ENCODE assay signal across 22 cellular contexts in the genomic region with DNA sequence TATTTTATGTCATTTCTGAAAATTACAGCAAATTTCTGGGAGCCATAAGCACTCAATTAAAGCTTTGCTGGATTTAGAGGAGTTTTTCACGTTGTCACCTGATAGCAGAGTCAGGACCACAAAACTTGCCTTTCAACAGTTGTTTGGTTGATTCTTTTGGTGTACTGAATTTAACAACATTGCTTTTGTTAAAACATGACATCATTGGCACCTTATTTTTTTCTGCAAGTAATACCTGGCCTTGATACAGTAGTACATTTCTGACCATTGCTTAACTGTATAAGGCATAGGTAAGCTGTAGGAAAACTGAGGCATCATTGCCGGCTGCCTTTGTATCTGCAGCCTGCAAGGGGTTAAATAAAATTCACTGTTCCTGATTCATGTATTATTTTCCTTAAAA. TPM values are rescaled to one million over a fixed set of nuclear protein-coding genes. Genes with fewer than 3 reads are reported as not detected.
DNase-seq lines count a peak whose midpoint lies in the region; ATAC-seq, FAIRE-seq and TF ChIP-seq lines count a peak whose summit lies in the region.
"Had no signal": no experiment of that assay in that cellular context is flagged by ENCODE, and none has a peak within 500 bp of the region (broad histone marks: within the 10 kb centered on the region; RNA-seq: fewer than 3 reads in every experiment).

No MANE protein-coding gene starts in this region.

- DNase-seq in HepG2 (ENCODE audit: low spot score), result no peak
- no peak for DNase-seq in right lobe of liver
- no peak for DNase-seq in GM12878 (ENCODE audit: low read depth, low spot score)
- no peak for DNase-seq in natural killer cell
- DNase-seq in DMS153 treated with DMSO at 0.1 percent for 48 hours (lab: John Stamatoyannopoulos, UW; ENCODE audit: unreplicated experiment), result no peak
- DNase-seq in HuH-7 (ENCODE audit: low spot score), result no peak
- DNase-seq in stimulated activated CD8-positive, alpha-beta memory T cell treated with anti-CD3 and anti-CD28 coated beads, Interleukin-4, amount 100 ng/mL, for 48 hours, result no peak
- DNase-seq: 8988T; Calu3; CD8-positive, alpha-beta T cell; DMS53; GM23248; HCEC 1CT; HFFc6 had no signal

- TF ChIP-seq CTCF in HepG2 (CRISPR knock-in tag; IDR thresholded peaks at IDR 0.05) (no peak), right lobe of liver (IDR thresholded peaks at IDR 0.05) (no peak), GM12878 (IDR thresholded peaks at IDR 0.05 in 2 of 3, conservative IDR thresholded peaks at IDR 0.05 in 1 of 3; ENCODE audit: control insufficient read depth in 2 of 3, extremely low read depth in 1 of 3, insufficient read depth in 1 of 3, low read depth in 3 of 3, low read length in 3 of 3) (no peak), natural killer cell (IDR thresholded peaks at IDR 0.05) (no peak)

- no TSS peak for BruUV-seq in HepG2 (replicated peaks; lab: Mats Ljungman, UMichigan)
- BruUV-seq in GM12878 (replicated peaks; lab: Mats Ljungman, UMichigan), result no TSS peak

- in situ Hi-C loops in HepG2 (cut with HindIII; ENCODE audit: extremely low pct_ligation_motif_present, low pct_unique_long_range_greater_than_20kb) (no loop called here), GM12878 (cut with MboI) (no loop called here)

- ATAC-seq in HepG2, result no peak
- no peak for ATAC-seq in right lobe of liver
- no peak for ATAC-seq in GM12878
- ATAC-seq in natural killer cell, result no peak
- ATAC-seq: CD8-positive, alpha-beta T cell had no signal

- H4K20me1 ChIP-seq in HepG2 (ENCODE audit: insufficient read depth, low read length) (no peaks in the 10 kb centered on the region), GM12878 (ENCODE audit: control insufficient read depth, insufficient read depth) (no peaks in the 10 kb centered on the region)

- H3K9me3 ChIP-seq in HepG2 (ENCODE audit: low read length) (no peaks in the 10 kb centered on the region), right lobe of liver (no peaks in the 10 kb centered on the region), GM12878 (replicated peaks; ENCODE audit: control insufficient read depth, insufficient read depth, low read length) (no peaks in the 10 kb centered on the region)
- H3K9me3 ChIP-seq: BLaER1 had no signal

- H3K27me3 Mint-ChIP-seq in natural killer cell (ENCODE audit: low read depth in 2 of 2), result no peaks in the 10 kb centered on the region

- peaks cover 67 to 72% of the 10 kb centered on the region in 2 donors for H3K4me1 Mint-ChIP-seq in natural killer cell

- CTCF ChIA-PET in HepG2 (lab: Yijun Ruan, JAX; ENCODE audit: low intra/inter-chr PET ratio, low total read pairs), result no interaction called here
- CTCF ChIA-PET in GM12878 (lab: Yijun Ruan, JAX), result interaction anchor here (1.1 to 2.8 kb wide), 5 partner anchors 10 to 1137 kb away, joined by 3 to 22 read pairs (median 7); no protein-coding TSS in a partner anchor

- H3K4me3 ChIP-seq in HepG2 (replicated peaks in 1 of 3; ENCODE audit: insufficient read depth in 1 of 3, low read depth in 2 of 3, low read length in 3 of 3) (no peak overlapping the region), right lobe of liver (no peak overlapping the region), GM12878 (no peak overlapping the region)
- H3K4me3 ChIP-seq: BLaER1, GM23248 had no signal

- H3K36me3 ChIP-seq in HepG2 (replicated peaks in 1 of 2; ENCODE audit: control insufficient read depth in 1 of 2, insufficient read depth in 2 of 2, low read length in 2 of 2) (no peaks in the 10 kb centered on the region), right lobe of liver (no peaks in the 10 kb centered on the region), GM12878 (ENCODE audit: control insufficient read depth in 2 of 2, insufficient read depth in 2 of 2, low read length in 1 of 2) (no peaks in the 10 kb centered on the region)
- H3K36me3 ChIP-seq: BLaER1 had no signal

- H2AFZ ChIP-seq in HepG2 (ENCODE audit: low read length), result no peak overlapping the region
- H2AFZ ChIP-seq in GM12878 (ENCODE audit: control insufficient read depth, low read depth, low read length), result no peak overlapping the region
- H2AFZ ChIP-seq: GM23248 had no signal

- peak overlapping the region; percentile 64 to 81 for H3K27ac Mint-ChIP-seq in natural killer cell
- H3K27ac Mint-ChIP-seq: CD14-positive monocyte; CD8-positive, alpha-beta T cell; HFFc6 had no signal

- 2% methylated on average over 2 of the region's 2 CpGs for WGBS in HepG2 (ENCODE audit: low lambda C conversion rate)
- WGBS in right lobe of liver (ENCODE audit: insufficient coverage, low coverage, low lambda C conversion rate, missing lambda C conversion rate), result 48% methylated on average over 2 of the region's 2 CpGs
- 39% methylated on average over 2 of the region's 2 CpGs for WGBS in GM12878 (ENCODE audit: insufficient coverage, insufficient replicate concordance, low lambda C conversion rate, missing lambda C conversion rate)

- TF ChIP-seq RAD21 in HepG2 (CRISPR knock-in tag; IDR thresholded peaks at IDR 0.05) (no peak), GM12878 (IDR thresholded peaks at IDR 0.05; ENCODE audit: insufficient read depth, low read depth, low read length) (no peak)

- H3K79me2 ChIP-seq in HepG2 (ENCODE audit: insufficient read depth, low read length) (no peaks in the 10 kb centered on the region), GM12878 (ENCODE audit: control insufficient read depth, insufficient read depth, low read length) (no peaks in the 10 kb centered on the region)

- H3K4me2 ChIP-seq in HepG2 (ENCODE audit: low read depth, low read length), result no peak overlapping the region
- H3K4me2 ChIP-seq in GM12878 (ENCODE audit: control insufficient read depth, insufficient read depth), result no peak overlapping the region
- H3K4me2 ChIP-seq: BLaER1 had no signal

- FAIRE-seq in HepG2 (lab: Jason Lieb, UNC), result no peak
- FAIRE-seq in GM12878 (lab: Jason Lieb, UNC), result no peak
- FAIRE-seq: G401.6, GM12892, GM18507, H54, HTR-8/SVneo had no signal

- TF ChIP-seq POLR2A in HepG2 (IDR thresholded peaks at IDR 0.05; ENCODE audit: insufficient read depth in 1 of 2, low read depth in 2 of 2, low read length in 2 of 2) (no peak), right lobe of liver (IDR thresholded peaks at IDR 0.05) (no peak), GM12878 (IDR thresholded peaks at IDR 0.05; ENCODE audit: low read depth, low read length) (no peak)

- no peak for TF ChIP-seq EP300 in HepG2 (IDR thresholded peaks at IDR 0.05; ENCODE audit: low read depth in 2 of 2, low read length in 2 of 2)
- TF ChIP-seq EP300 in HepG2 (CRISPR knock-in tag; IDR thresholded peaks at IDR 0.05; ENCODE audit: borderline replicate concordance), result no peak
- TF ChIP-seq EP300 in GM12878 (IDR thresholded peaks at IDR 0.05; ENCODE audit: borderline replicate concordance in 1 of 2, control insufficient read depth in 1 of 2, low read depth in 2 of 2, low read length in 2 of 2), result no peak

- no peak overlapping the region for H3K27ac ChIP-seq in HepG2 (ENCODE audit: extremely low read length, insufficient read depth, low read length)
- no peak overlapping the region for H3K27ac ChIP-seq in right lobe of liver
- H3K27ac ChIP-seq in GM12878 (ENCODE audit: control insufficient read depth, insufficient read depth), result no peak overlapping the region
- H3K27ac ChIP-seq: BLaER1, GM23248 had no signal

- RAD21 ChIA-PET in GM12878 (lab: Charles Lee; ENCODE audit: unreplicated experiment), result interaction anchor here (1.0 to 3.1 kb wide), 3 partner anchors 10 to 43 kb away, joined by 4 to 9 read pairs (median 7); no protein-coding TSS in a partner anchor

- H3K36me3 Mint-ChIP-seq in natural killer cell, result peaks cover 12% of the 10 kb centered on the region

- H3K4me3 Mint-ChIP-seq in natural killer cell, result peak overlapping the region; percentile 91
- H3K4me3 Mint-ChIP-seq: CD8-positive, alpha-beta T cell; HFFc6 had no signal

- H3K4me1 ChIP-seq in HepG2 (ENCODE audit: insufficient read depth, low read length) (peaks cover 33% of the 10 kb centered on the region), right lobe of liver (peaks cover 0 to 28% (median 6%) of the 10 kb centered on the region in 4 donors), GM12878 (ENCODE audit: control insufficient read depth, insufficient read depth, low read length) (peaks cover 12% of the 10 kb centered on the region)

- POLR2A ChIA-PET in HepG2 (lab: Yijun Ruan, JAX) (no interaction called here), GM12878 (lab: Charles Lee) (interaction anchor here (0.9 kb wide), 1 partner anchor 10 kb away, joined by 3 read pairs; no protein-coding TSS in a partner anchor)

- no peaks in the 10 kb centered on the region for H3K9me3 Mint-ChIP-seq in natural killer cell
- H3K9me3 Mint-ChIP-seq: CD8-positive, alpha-beta T cell; HFFc6 had no signal

- H3K27me3 ChIP-seq in HepG2 (ENCODE audit: control insufficient read depth in 1 of 2, insufficient read depth in 2 of 2, low read length in 2 of 2) (peaks cover 1 to 49% of the 10 kb centered on the region in 2 experiments; a peak in 3 of 5 replicates), right lobe of liver (peaks cover 7 to 17% of the 10 kb centered on the region in 2 donors), GM12878 (replicated peaks in 1 of 2; ENCODE audit: control insufficient read depth in 2 of 2, insufficient read depth in 2 of 2, low read length in 1 of 2) (peaks cover 1 to 32% of the 10 kb centered on the region in 2 experiments)

- SMC1A ChIA-PET in GM12878 (lab: Charles Lee; ENCODE audit: uncharacterized antibody, unreplicated experiment), result interaction anchor here (0.7 to 4.0 kb wide), 6 partner anchors 10 to 117 kb away, joined by 3 to 26 read pairs (median 4); no protein-coding TSS in a partner anchor

- intact Hi-C loops in HepG2 (cut with micrococcal nuclease; ENCODE audit: unreplicated experiment) (no loop called here), right lobe of liver (cut with DNase I) (no loop called here), GM12878 (cut with micrococcal nuclease; ENCODE audit: unreplicated experiment) (no loop called here), natural killer cell (cut with micrococcal nuclease) (no loop called here)

- no peak overlapping the region for H3K9ac ChIP-seq in HepG2 (ENCODE audit: insufficient read depth, low read depth, low read length)
- no peak overlapping the region for H3K9ac ChIP-seq in GM12878 (ENCODE audit: control insufficient read depth, insufficient read depth, low read length)
- H3K9ac ChIP-seq: BLaER1, GM23248 had no signal

RNA-seq across cellular contexts. Expression of a gene that starts 4.5 kb away (rescaled TPM):
- total RNA-seq in HepG2 (2016; rRNA removed; fragmentation: Illumina TruSeq; extraction: Trizol), result not detected in 2 replicates
- not detected in 2 replicates for total RNA-seq in HepG2 (2016; cell fraction: cytosol; rRNA removed; fragmentation: Illumina TruSeq; extraction: Trizol; ENCODE audit: low read depth)
- total RNA-seq in HepG2 (2016; cell fraction: insoluble cytoplasmic fraction; rRNA removed; fragmentation: Illumina TruSeq; extraction: Trizol), result not detected in 2 replicates
- not detected in 2 replicates for total RNA-seq in HepG2 (2016; cell fraction: membrane; rRNA removed; fragmentation: Illumina TruSeq; extraction: Trizol)
- total RNA-seq in HepG2 (2016; cell fraction: nucleus; rRNA removed; fragmentation: Illumina TruSeq; extraction: Trizol), result not detected in 2 replicates
- polyA plus RNA-seq in HepG2 (2011; rRNA removed), result not detected in 2 replicates
- not detected in 2 replicates for polyA plus RNA-seq in HepG2 (2011; cell fraction: cytosol; rRNA removed)
- polyA plus RNA-seq in HepG2 (2011; cell fraction: nucleus; rRNA removed), result 0.02 and 0.03 TPM in 2 replicates
- not detected in 2 replicates for polyA plus RNA-seq in HepG2 (2012)
- polyA plus RNA-seq in HepG2 (2016; cell fraction: cytosol; fragmentation: Illumina TruSeq; extraction: Trizol; ENCODE audit: low read depth), result not detected in 2 replicates
- polyA plus RNA-seq in HepG2 (2016; cell fraction: insoluble cytoplasmic fraction; fragmentation: Illumina TruSeq; extraction: Trizol; ENCODE audit: low read depth), result not detected in 2 replicates
- polyA plus RNA-seq in HepG2 (2016; cell fraction: membrane; fragmentation: Illumina TruSeq; extraction: Trizol; ENCODE audit: low read depth), result not detected in 2 replicates
- polyA plus RNA-seq in HepG2 (2016; cell fraction: nucleus; fragmentation: Illumina TruSeq; extraction: Trizol; ENCODE audit: insufficient read depth, low read depth), result not detected in 2 replicates
- not detected in 2 replicates for polyA minus RNA-seq in HepG2 (2011; rRNA and poly(A)+ RNA removed; ENCODE audit: low replicate concordance)
- not detected in 2 replicates for polyA minus RNA-seq in HepG2 (2011; cell fraction: cytosol; rRNA and poly(A)+ RNA removed)
- under 0.01 TPM in 1 of 2 replicates, not detected in the other for polyA minus RNA-seq in HepG2 (2011; cell fraction: nucleus; rRNA and poly(A)+ RNA removed)
- total RNA-seq in right lobe of liver, result under 1 TPM; 0.04 to 0.61 (median 0.24) TPM
- 6.7 and 7.9 TPM in 2 replicates for total RNA-seq in GM12878 (2013; cell fraction: nucleolus; rRNA removed)
- total RNA-seq in GM12878 (2014; rRNA removed), result 1.9 and 2.6 TPM in 2 replicates
- 1.3 and 1.6 TPM in 2 replicates for total RNA-seq in GM12878 (2014; rRNA removed; fragmentation: Illumina TruSeq; extraction: Trizol)
- 5.3 and 5.5 TPM in 2 replicates for total RNA-seq in GM12878 (2021)
- 0.12 TPM for polyA plus RNA-seq in GM12878 (2011; ENCODE audit: low read depth)
- polyA plus RNA-seq in GM12878 (2011; rRNA removed), result 1.4 and 1.7 TPM in 2 replicates
- polyA plus RNA-seq in GM12878 (2011; cell fraction: cytosol; rRNA removed), result 1.2 and 1.6 TPM in 2 replicates
- 2.2 and 2.5 TPM in 2 replicates for polyA plus RNA-seq in GM12878 (2011; cell fraction: nucleus; rRNA removed)
- 0.22 and 0.24 TPM in 2 replicates for polyA plus RNA-seq in GM12878 (2012)
- 1.00 and 1.3 TPM in 2 replicates for polyA plus RNA-seq in GM12878 (2014; fragmentation: Illumina TruSeq; extraction: Trizol)
- polyA plus RNA-seq in GM12878 (2014; fragmentation: Nextera tagmentation; extraction: Ambion mirVana), result 1 to 10 TPM in 1 of 2 experiments, under 1 TPM in 1; 0.38 to 1.7 TPM
- polyA plus RNA-seq in GM12878 (2014; rRNA removed), result 1.4 and 1.6 TPM in 2 replicates
- polyA plus RNA-seq in GM12878 (2016; fragmentation: Nextera tagmentation; extraction: Ambion mirVana), result under 1 TPM; 0.64 to 0.71 TPM
- 3.1 and 3.5 TPM in 2 replicates for polyA minus RNA-seq in GM12878 (2011; rRNA and poly(A)+ RNA removed)
- 2.6 and 4.1 TPM in 2 replicates for polyA minus RNA-seq in GM12878 (2011; cell fraction: cytosol; rRNA and poly(A)+ RNA removed)
- polyA minus RNA-seq in GM12878 (2011; cell fraction: nucleus; rRNA and poly(A)+ RNA removed), result 2.8 and 4.0 TPM in 2 replicates
- total RNA-seq in natural killer cell, result 10 to 100 TPM; 43.5 to 61.5 (median 56.2) TPM
- total RNA-seq: GM23248 had no signal
- polyA plus RNA-seq: AG04450, CD14-positive monocyte, GM23248 had no signal

Comparison
In these comparisons a context has a peak if more than half of its experiments do, and no peak if none do; other contexts are left out.
1. RNA of a gene that starts 4.5 kb away (total RNA-seq): 43.5 to 61.5 TPM in natural killer cell; 1.3 to 7.9 TPM in GM12878, 0.04 to 0.61 TPM in right lobe of liver and not detected in HepG2; every median in the first group is over 4 times any median in the second.